In genomic region chr18:59873616-59874015, GRCh38 we compare ENCODE assay signal across 31 cellular contexts. TPM values are rescaled to one million over a fixed set of nuclear protein-coding genes. Genes with fewer than 3 reads are reported as not detected.
DNase-seq lines count a peak whose midpoint lies in the region; ATAC-seq, FAIRE-seq and TF ChIP-seq lines count a peak whose summit lies in the region.
"Had no signal": no experiment of that assay in that cellular context is flagged by ENCODE, and none has a peak within 500 bp of the region (broad histone marks: within the 10 kb centered on the region; RNA-seq: fewer than 3 reads in every experiment).

No MANE protein-coding gene starts in this region.

- H3K4me1 ChIP-seq in A549 (peaks cover 12% of the 10 kb centered on the region), SK-N-SH (ENCODE audit: control insufficient read depth in 1 of 2, insufficient read depth in 2 of 2, low read depth in 1 of 2, low read length in 1 of 2) (peaks cover 0 to 12% of the 10 kb centered on the region in 2 experiments; a peak in 3 of 4 replicates), fibroblast of lung (ENCODE audit: control insufficient read depth, extremely low read depth, insufficient read depth, low read length) (peaks cover under 1% of the 10 kb centered on the region)
- H3K4me1 ChIP-seq: BE2C, stomach, upper lobe of left lung had no signal

- FAIRE-seq in A549 (lab: Jason Lieb, UNC) (no peak), GM19239 (lab: Jason Lieb, UNC) (peak; percentile 59)
- FAIRE-seq: HTR-8/SVneo had no signal

- TF ChIP-seq CTCF in A549 (IDR thresholded peaks at IDR 0.05) (no peak), SK-N-SH (IDR thresholded peaks at IDR 0.05) (no peak), fibroblast of lung (conservative IDR thresholded peaks at IDR 0.05 in 1 of 2, IDR thresholded peaks at IDR 0.05 in 1 of 2; ENCODE audit: low read depth in 1 of 2, low read length in 2 of 2) (no peak)

- H3K4me3 ChIP-seq in A549 (no peak overlapping the region), SK-N-SH (ENCODE audit: low read depth in 2 of 2, low read length in 1 of 2) (no peak overlapping the region), fibroblast of lung (replicated peaks in 1 of 4; ENCODE audit: control extremely low read depth in 1 of 4, insufficient read depth in 1 of 4, low read depth in 3 of 4, low read length in 4 of 4) (peak overlapping the region in 1 of 4 experiments; percentile 3)
- H3K4me3 ChIP-seq: stomach, upper lobe of left lung had no signal

- no peak for TF ChIP-seq EP300 in A549 (IDR thresholded peaks at IDR 0.05)
- no peak for TF ChIP-seq EP300 in SK-N-SH (IDR thresholded peaks at IDR 0.05; ENCODE audit: borderline replicate concordance in 1 of 2, low read depth in 1 of 2, low read length in 1 of 2)

- H3K9me3 ChIP-seq in A549 (no peaks in the 10 kb centered on the region), SK-N-SH (no peaks in the 10 kb centered on the region), fibroblast of lung (ENCODE audit: control insufficient read depth, insufficient read depth, low read depth, low read length) (no peaks in the 10 kb centered on the region)
- H3K9me3 ChIP-seq: BE2C, stomach, upper lobe of left lung had no signal

- no peak for TF ChIP-seq POLR2A in A549 (IDR thresholded peaks at IDR 0.05; ENCODE audit: low read length)

- H3K36me3 ChIP-seq in SK-N-SH (replicated peaks in 1 of 2; ENCODE audit: control insufficient read depth in 1 of 2, insufficient read depth in 2 of 2, low read length in 1 of 2) (no peaks in the 10 kb centered on the region), fibroblast of lung (ENCODE audit: control insufficient read depth, insufficient read depth, low read length) (no peaks in the 10 kb centered on the region)
- H3K36me3 ChIP-seq: BE2C, stomach, upper lobe of left lung had no signal

- H4K20me1 ChIP-seq in SK-N-SH (ENCODE audit: insufficient read depth) (no peaks in the 10 kb centered on the region), fibroblast of lung (ENCODE audit: control insufficient read depth, extremely low read depth, insufficient read depth, low read length) (no peaks in the 10 kb centered on the region)

- CTCF ChIA-PET in A549 (lab: Yijun Ruan, JAX) (interaction anchor here (1.1 kb wide), 1 partner anchor 37 kb away, joined by 3 read pairs; no protein-coding TSS in a partner anchor), SK-N-SH (lab: Yijun Ruan, JAX) (interaction anchor here (0.9 kb wide), 1 partner anchor 36 kb away, joined by 4 read pairs; no protein-coding TSS in a partner anchor)

- peak overlapping the region; percentile 61 for H3K4me2 ChIP-seq in A549
- H3K4me2 ChIP-seq in SK-N-SH = peak overlapping the region; percentile 47
- H3K4me2 ChIP-seq in fibroblast of lung (ENCODE audit: extremely low read depth, insufficient read depth, low read length) = peak overlapping the region; percentile 42

- no peaks in the 10 kb centered on the region for H3K9me2 ChIP-seq in SK-N-SH

- TF ChIP-seq RAD21 in A549 (conservative IDR thresholded peaks at IDR 0.05 in 1 of 2, IDR thresholded peaks at IDR 0.05 in 1 of 2) = no peak
- TF ChIP-seq RAD21 in SK-N-SH (IDR thresholded peaks at IDR 0.05; ENCODE audit: low read length) = no peak

- ATAC-seq in A549 = no peak
- no peak for ATAC-seq in GM21515 (IDR thresholded peaks at IDR 0.05; ENCODE audit: unreplicated experiment)
- no peak for ATAC-seq in GM19452 (IDR thresholded peaks at IDR 0.05; ENCODE audit: unreplicated experiment)
- ATAC-seq: activated T-cell treated with anti-CD3 and anti-CD28 coated beads, Interleukin-2, amount 50 U/mL, for 72 hours; right cardiac atrium; Right ventricle myocardium inferior had no signal

- H3K27me3 ChIP-seq in SK-N-SH (ENCODE audit: insufficient read depth) (no peaks in the 10 kb centered on the region), fibroblast of lung (ENCODE audit: control insufficient read depth, insufficient read depth, low read length) (no peaks in the 10 kb centered on the region)
- H3K27me3 ChIP-seq: BE2C, upper lobe of left lung had no signal

- DNase-seq in A549 (ENCODE audit: low read depth in 1 of 2, low spot score in 1 of 2) = no peak
- no peak for DNase-seq in GM19239 (ENCODE audit: insufficient read length, low spot score)
- DNase-seq in SK-N-SH = no peak
- DNase-seq in fibroblast of lung (ENCODE audit: low read depth in 2 of 2) = no peak
- DNase-seq in mucosa of gallbladder (ENCODE audit: low spot score) = no peak
- DNase-seq in activated T-cell treated with anti-CD3 and anti-CD28 coated beads, Interleukin-2, amount 50 U/mL, for 1 hour = no peak
- DNase-seq: 8988T; activated CD4-positive, alpha-beta T cell treated with anti-CD3 and anti-CD28 coated beads for 4 hours; activated naive CD4-positive, alpha-beta T cell treated with anti-CD3 and anti-CD28 coated beads, Interleukin-2, amount 10 ng/mL, durations not matched to agents 7 days and 5 days; activated T-cell treated with anti-CD3 and anti-CD28 coated beads, Interleukin-2, amount 50 U/mL, for 72 hours; BE2C; central memory CD4-positive, alpha-beta T cell; COR-L47; DMS79 treated with DMSO at 0.1 percent for 48 hours; erythroblast; Karpas-422; mesendoderm; naive B cell; NCI-H1048; NCI-H1930; NCI-H345; NCI-H774; occipital lobe; OCI-M1; right cardiac atrium; stomach; upper lobe of left lung had no signal

- H3K27ac ChIP-seq in A549 = peak overlapping the region; percentile 38 to 54; a peak in 4 of 6 replicates
- H3K27ac ChIP-seq in SK-N-SH (ENCODE audit: low read depth in 2 of 2, low read length in 1 of 2) = peak overlapping the region in 1 of 2 experiments; percentile 89; a peak in 2 of 4 replicates
- peak overlapping the region; percentile 54 for H3K27ac ChIP-seq in fibroblast of lung (ENCODE audit: insufficient read depth, low read length)
- H3K27ac ChIP-seq: stomach, upper lobe of left lung had no signal

- H3K9ac ChIP-seq in SK-N-SH (peak overlapping the region; percentile 26; the same call in 1 of the 2 replicates), fibroblast of lung (ENCODE audit: insufficient read depth, low read length) (no peak overlapping the region)

- H3F3A ChIP-seq in SK-N-SH (replicated peaks; ENCODE audit: insufficient read depth) = peaks cover 11% of the 10 kb centered on the region

- H3K79me2 ChIP-seq in SK-N-SH (ENCODE audit: insufficient read depth) (no peaks in the 10 kb centered on the region), fibroblast of lung (ENCODE audit: control insufficient read depth, insufficient read depth, low read length) (no peaks in the 10 kb centered on the region)

- 78% methylated on average over 1 of the region's 1 CpG for WGBS in A549 (ENCODE audit: missing lambda C conversion rate)
- WGBS in SK-N-SH (ENCODE audit: low lambda C conversion rate) = 12% methylated on average over 1 of the region's 1 CpG

- POLR2A ChIA-PET in A549 (lab: Yijun Ruan, JAX) = interaction anchor here (3.0 kb wide), 1 partner anchor 26 kb away, joined by 12 read pairs; the partner anchor contains the start of gene PMAIP1
- POLR2A ChIA-PET in SK-N-SH (lab: Yijun Ruan, JAX) = no interaction called here

- H2AFZ ChIP-seq in SK-N-SH (ENCODE audit: low read depth) (peak overlapping the region; percentile 32; the same call in 1 of the 2 replicates), fibroblast of lung (ENCODE audit: low read length) (peak overlapping the region; percentile 51)

TF ChIP-seq in SK-N-SH, 30 proteins besides CTCF, POLR2A, EP300 and RAD21:
- TF ChIP-seq FOXM1 (IDR thresholded peaks at IDR 0.05; ENCODE audit: low read depth) (no peak), NFIC (IDR thresholded peaks at IDR 0.05; ENCODE audit: borderline replicate concordance) (no peak), RCOR1 (IDR thresholded peaks at IDR 0.05; ENCODE audit: low read length) (no peak)
- TF ChIP-seq, protein P1, sequence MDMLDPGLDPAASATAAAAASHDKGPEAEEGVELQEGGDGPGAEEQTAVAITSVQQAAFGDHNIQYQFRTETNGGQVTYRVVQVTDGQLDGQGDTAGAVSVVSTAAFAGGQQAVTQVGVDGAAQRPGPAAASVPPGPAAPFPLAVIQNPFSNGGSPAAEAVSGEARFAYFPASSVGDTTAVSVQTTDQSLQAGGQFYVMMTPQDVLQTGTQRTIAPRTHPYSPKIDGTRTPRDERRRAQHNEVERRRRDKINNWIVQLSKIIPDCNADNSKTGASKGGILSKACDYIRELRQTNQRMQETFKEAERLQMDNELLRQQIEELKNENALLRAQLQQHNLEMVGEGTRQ (IDR thresholded peaks at IDR 0.05; ENCODE audit: borderline replicate concordance, low read depth, low read length) = no peak

RNA-seq across cellular contexts. Expression of gene PMAIP1, which starts 26.2 kb away (rescaled TPM):
- polyA plus RNA-seq in A549 (2011; rRNA removed) (23.1 and 40.3 TPM in 2 replicates), A549 (2017; fragmentation: RNase III; extraction: RNeasy Plus Mini Kit Qiagen cat#74134 plus additional on column Dnase treatment) (9.7 to 10.6 TPM (median 9.7 TPM) in 3 replicates), SK-N-SH (2012; rRNA removed) (74.5 and 76.9 TPM in 2 replicates), fibroblast of lung (8.5 and 15.9 TPM in 2 replicates)
- polyA plus RNA-seq in A549 (2012; cell fraction: cytosol; rRNA removed) = 8.7 and 10.4 TPM in 2 replicates
- polyA plus RNA-seq in A549 (2012; cell fraction: nucleus; rRNA removed) = 4.2 and 4.7 TPM in 2 replicates
- polyA minus RNA-seq in A549 (2011; rRNA and poly(A)+ RNA removed) = 5.7 and 8.6 TPM in 2 replicates
- polyA plus RNA-seq in SK-N-SH (2012; cell fraction: cytosol; rRNA removed) = 79.4 and 117 TPM in 2 replicates
- polyA plus RNA-seq in SK-N-SH (2012; cell fraction: nucleus; rRNA removed) = 37.4 and 69.3 TPM in 2 replicates
- total RNA-seq in fibroblast of lung (29.8 and 34.7 TPM in 2 replicates), mucosa of gallbladder (1.4 TPM)
- polyA plus RNA-seq in fibroblast of lung (2012) = 6.9 and 14.8 TPM in 2 replicates
- 0.16 and 1.5 TPM in 2 replicates for polyA minus RNA-seq in fibroblast of lung (ENCODE audit: low replicate concordance)
